ENCODE assay signal across 7 cellular contexts in genomic region chr4:2103843-2104547, GRCh38.
"Had no signal": no experiment of that assay in that cellular context is flagged by ENCODE, and none has a peak within 500 bp of the region (broad histone marks: within the 10 kb centered on the region; RNA-seq: fewer than 3 reads in every experiment).

No MANE protein-coding gene starts in this region.

- H3K36me3 Mint-ChIP-seq: stimulated activated effector memory CD8-positive, alpha-beta T cell treated with anti-CD3 and anti-CD28 coated beads, Interleukin-12 subunit alpha, Interleukin-12 subunit beta, amount 100 ng/mL, for 72 hours had no signal

- ATAC-seq: esophagus mucosa; stimulated activated effector memory CD8-positive, alpha-beta T cell treated with anti-CD3 and anti-CD28 coated beads, Interleukin-12 subunit alpha, Interleukin-12 subunit beta, amount 100 ng/mL, for 72 hours had no signal

- H3K4me3 Mint-ChIP-seq: activated naive CD8-positive, alpha-beta T cell treated with anti-CD3 and anti-CD28 coated beads for 36 hours; activated T-cell treated with anti-CD3 and anti-CD28 coated beads, Interleukin-2, amount 50 U/mL, for 24 hours; naive B cell; stimulated activated effector memory CD8-positive, alpha-beta T cell treated with anti-CD3 and anti-CD28 coated beads, Interleukin-12 subunit alpha, Interleukin-12 subunit beta, amount 100 ng/mL, for 72 hours had no signal

- H3K27ac Mint-ChIP-seq: activated naive CD8-positive, alpha-beta T cell treated with anti-CD3 and anti-CD28 coated beads for 36 hours; activated T-cell treated with anti-CD3 and anti-CD28 coated beads, Interleukin-2, amount 50 U/mL, for 24 hours; naive B cell; stimulated activated effector memory CD8-positive, alpha-beta T cell treated with anti-CD3 and anti-CD28 coated beads, Interleukin-12 subunit alpha, Interleukin-12 subunit beta, amount 100 ng/mL, for 72 hours had no signal

- DNase-seq: activated CD4-positive, CD25-positive, alpha-beta regulatory T cell; activated effector memory CD4-positive, alpha-beta T cell treated with anti-CD3 and anti-CD28 coated beads, Interleukin-2, amount 50 U/mL, for 16 hours; activated naive CD8-positive, alpha-beta T cell treated with anti-CD3 and anti-CD28 coated beads for 36 hours; activated T-cell treated with anti-CD3 and anti-CD28 coated beads, Interleukin-2, amount 50 U/mL, for 24 hours; naive B cell had no signal
